In the genomic region with DNA sequence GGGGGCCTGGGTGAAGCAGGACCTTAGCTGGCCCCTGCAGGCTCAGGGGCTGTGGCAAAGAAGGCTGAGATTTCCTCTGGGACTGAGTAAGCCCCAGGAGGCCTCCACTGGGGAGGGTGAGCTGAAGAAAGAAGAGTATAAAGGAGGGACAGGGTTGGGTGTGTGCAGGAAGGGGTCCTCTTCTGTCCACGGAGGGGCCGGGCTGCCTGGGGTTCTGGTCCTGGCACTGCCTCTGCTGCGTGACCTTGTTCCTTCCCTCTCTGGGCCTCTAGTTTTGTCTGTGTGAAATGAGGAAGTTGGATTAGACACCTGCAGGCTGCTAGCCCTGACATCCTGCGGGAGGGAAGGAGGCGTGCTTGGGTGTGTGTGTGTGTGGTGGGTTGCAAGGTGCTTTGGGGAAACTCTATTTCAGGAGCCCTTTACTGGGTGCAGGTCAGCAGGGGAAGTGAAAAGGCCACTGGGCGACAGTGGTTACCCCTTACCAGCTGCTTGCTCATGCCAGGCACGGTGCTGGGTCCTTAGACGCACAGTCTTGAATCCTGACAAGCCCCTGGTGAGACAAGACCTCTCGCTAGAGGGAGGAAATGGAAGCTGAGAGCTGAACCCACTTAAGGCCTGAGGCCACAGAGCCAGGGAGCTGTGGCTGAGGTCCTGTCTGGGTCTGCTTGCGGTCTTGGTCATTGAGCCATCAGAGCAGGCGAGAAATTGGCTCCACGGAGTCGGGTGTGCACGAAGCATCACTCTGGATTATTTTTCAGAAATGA, we compare ENCODE assay signal across 8 cellular contexts.
A peak's percentile ranks its signal among the peaks of the same experiment; 100 is the strongest.
DNase-seq lines count a peak whose midpoint lies in the region; ATAC-seq and TF ChIP-seq lines count a peak whose summit lies in the region.

No MANE protein-coding gene starts in this region.

- H3K9me3 Mint-ChIP-seq in activated T-cell treated with anti-CD3 and anti-CD28 coated beads, Interleukin-2, amount 50 U/mL, for 24 hours, result no peaks in the 10 kb centered on the region
- no peaks in the 10 kb centered on the region for H3K9me3 Mint-ChIP-seq in endothelial cell (ENCODE audit: unreplicated experiment)

- no peaks in the 10 kb centered on the region for H4K20me1 ChIP-seq in PC-3 (ENCODE audit: low read length)

- TF ChIP-seq CTCF in Panc1 (IDR thresholded peaks at IDR 0.05), result no peak
- TF ChIP-seq CTCF in PC-3 (conservative IDR thresholded peaks at IDR 0.05; ENCODE audit: low read depth, low read length), result no peak
- no peak for TF ChIP-seq CTCF in endothelial cell (IDR thresholded peaks at IDR 0.05; ENCODE audit: unreplicated experiment)

- peaks cover 5% of the 10 kb centered on the region for H3K36me3 Mint-ChIP-seq in activated T-cell treated with anti-CD3 and anti-CD28 coated beads, Interleukin-2, amount 50 U/mL, for 24 hours (ENCODE audit: low read depth)
- H3K36me3 Mint-ChIP-seq in endothelial cell (ENCODE audit: low read depth, unreplicated experiment), result peaks cover 6% of the 10 kb centered on the region

- H3K9me2 ChIP-seq in PC-3 (replicated peaks; ENCODE audit: low read length), result no peaks in the 10 kb centered on the region

- H2AFZ ChIP-seq in PC-3 (ENCODE audit: low read length), result no peak overlapping the region

- H3F3A ChIP-seq in PC-3 (ENCODE audit: low read length, unreplicated experiment), result no peaks in the 10 kb centered on the region

- H3K27ac Mint-ChIP-seq in activated T-cell treated with anti-CD3 and anti-CD28 coated beads, Interleukin-2, amount 50 U/mL, for 24 hours, result no peak overlapping the region
- no peak overlapping the region for H3K27ac Mint-ChIP-seq in endothelial cell (ENCODE audit: unreplicated experiment)

- H3K27me3 Mint-ChIP-seq in activated T-cell treated with anti-CD3 and anti-CD28 coated beads, Interleukin-2, amount 50 U/mL, for 24 hours, result no peaks in the 10 kb centered on the region
- H3K27me3 Mint-ChIP-seq in endothelial cell (ENCODE audit: unreplicated experiment), result peaks cover 7% of the 10 kb centered on the region

- no peak overlapping the region for H3K4me3 ChIP-seq in Panc1 (ENCODE audit: low read depth in 2 of 2, low read length in 2 of 2)
- no peak overlapping the region for H3K4me3 ChIP-seq in PC-3 (ENCODE audit: low read length)

- no peak overlapping the region for H3K4me2 ChIP-seq in PC-3 (ENCODE audit: low read length)

- H3K27ac ChIP-seq in Panc1 (ENCODE audit: low read length), result no peak overlapping the region
- no peak overlapping the region for H3K27ac ChIP-seq in PC-3 (ENCODE audit: low read length)

- H3K36me3 ChIP-seq in Panc1 (ENCODE audit: control insufficient read depth, insufficient read depth, low read length) (no peaks in the 10 kb centered on the region), PC-3 (ENCODE audit: low read depth, low read length) (0 out of 2 replicates have a peak, but pooled peaks cover 5% of the 10 kb centered on the region)

- H3K9me3 ChIP-seq in Panc1 (ENCODE audit: control insufficient read depth, insufficient read depth, low read depth, low read length), result no peaks in the 10 kb centered on the region
- H3K9me3 ChIP-seq in PC-3 (ENCODE audit: low read length), result no peaks in the 10 kb centered on the region

- no peaks in the 10 kb centered on the region for H3K27me3 ChIP-seq in Panc1 (ENCODE audit: control insufficient read depth, insufficient read depth, low read length)
- H3K27me3 ChIP-seq in PC-3 (ENCODE audit: low read length), result no peaks in the 10 kb centered on the region

- ATAC-seq in HG02870 (IDR thresholded peaks at IDR 0.05; ENCODE audit: unreplicated experiment) (peak; percentile 77), Panc1 (peak; percentile 52; the same call in 1 of the 2 replicates), PC-3 (no peak)

- BruUV-seq in Panc1 (replicated peaks; lab: Mats Ljungman, UMichigan), result no TSS peak
- no TSS peak for BruUV-seq in PC-3 (replicated peaks; lab: Mats Ljungman, UMichigan)

- no peaks in the 10 kb centered on the region for H3K79me2 ChIP-seq in PC-3 (ENCODE audit: low read length)

- in situ Hi-C loops in Panc1 (cut with HindIII; ENCODE audit: low pct_unique_long_range_greater_than_20kb, low sequenced_read_pairs), result no loop called here

- POLR2A ChIA-PET in Panc1 (lab: Charles Lee) (no interaction called here), PC-3 (lab: Charles Lee; ENCODE audit: unreplicated experiment) (no interaction called here)

- intact Hi-C loops in Panc1 (cut with micrococcal nuclease; ENCODE audit: unreplicated experiment) (no loop called here), PC-3 (cut with micrococcal nuclease) (no loop called here)

- peaks cover 11% of the 10 kb centered on the region for H3K4me1 ChIP-seq in Panc1 (ENCODE audit: control insufficient read depth, insufficient read depth, low read length)
- peaks cover 36% of the 10 kb centered on the region for H3K4me1 ChIP-seq in PC-3 (ENCODE audit: insufficient read depth, low read length)

- CTCF ChIA-PET in Panc1 (lab: Charles Lee), result no interaction called here
- CTCF ChIA-PET in PC-3 (lab: Charles Lee), result no interaction called here

- no peak overlapping the region for H3K9ac ChIP-seq in PC-3 (ENCODE audit: low read length)

- H3K4me1 Mint-ChIP-seq in activated T-cell treated with anti-CD3 and anti-CD28 coated beads, Interleukin-2, amount 50 U/mL, for 24 hours (ENCODE audit: low read depth), result peaks cover 27% of the 10 kb centered on the region
- H3K4me1 Mint-ChIP-seq in endothelial cell (ENCODE audit: unreplicated experiment), result peaks cover 14% of the 10 kb centered on the region

- peak; percentile 37 for DNase-seq in activated T-cell treated with anti-CD3 and anti-CD28 coated beads, Interleukin-2, amount 50 U/mL, for 24 hours
- DNase-seq in activated T-cell treated with anti-CD3 and anti-CD28 coated beads for 4 hours (no peak), Panc1 (ENCODE audit: low read depth, low spot score) (no peak), mesenteric fat pad (ENCODE audit: low spot score) (peak; percentile 75), PC-3 (no peak), endothelial cell (ENCODE audit: low spot score) (no peak)
- no peak for DNase-seq in stimulated activated CD4-positive, alpha-beta T cell treated with anti-CD3 and anti-CD28 coated beads, Interleukin-4, amount 100 ng/mL, for 24 hours

- H3K4me3 Mint-ChIP-seq in activated T-cell treated with anti-CD3 and anti-CD28 coated beads, Interleukin-2, amount 50 U/mL, for 24 hours, result no peak overlapping the region
- no peak overlapping the region for H3K4me3 Mint-ChIP-seq in endothelial cell (ENCODE audit: unreplicated experiment)

Comparison
In these comparisons a context has a peak if more than half of its experiments do, and no peak if none do; other contexts are left out.
1. DNase-seq: peak in activated T-cell treated with anti-CD3 and anti-CD28 coated beads, Interleukin-2, amount 50 U/mL, for 24 hours (single experiment) and mesenteric fat pad (single experiment); none in activated T-cell treated with anti-CD3 and anti-CD28 coated beads for 4 hours (single experiment), Panc1 (single experiment), PC-3 (single experiment), endothelial cell (single experiment) and stimulated activated CD4-positive, alpha-beta T cell treated with anti-CD3 and anti-CD28 coated beads, Interleukin-4, amount 100 ng/mL, for 24 hours (single experiment).